ENCODE assay signal across 34 cellular contexts in the genomic region with DNA sequence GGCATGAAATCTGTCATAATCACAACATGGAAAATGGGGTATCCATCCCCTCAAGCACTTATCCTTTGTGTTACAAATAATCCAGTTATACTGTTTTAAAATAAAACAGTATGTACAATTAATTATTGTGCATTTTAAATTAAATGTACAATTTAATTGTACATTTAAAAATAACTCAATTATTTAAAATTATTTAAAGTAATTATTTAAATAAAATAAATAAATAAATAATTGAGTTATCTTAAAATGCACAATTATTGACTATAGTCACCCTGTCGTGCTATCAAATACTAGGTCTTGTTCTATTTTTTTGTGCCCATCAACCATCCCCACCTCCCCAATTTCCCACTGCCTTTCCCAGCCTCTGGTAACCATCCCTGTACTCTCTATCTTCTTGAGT.
"Had no signal": no experiment of that assay in that cellular context is flagged by ENCODE, and none has a peak within 500 bp of the region (broad histone marks: within the 10 kb centered on the region; RNA-seq: fewer than 3 reads in every experiment).

No MANE protein-coding gene starts in this region.

- H3K36me3 Mint-ChIP-seq: activated CD8-positive, alpha-beta memory T cell treated with anti-CD3 and anti-CD28 coated beads, Interleukin-2, amount 10 ng/mL, durations not matched to agents 7 days and 5 days; activated naive CD4-positive, alpha-beta T cell treated with anti-CD3 and anti-CD28 coated beads, Interleukin-2, amount 10 ng/mL, durations not matched to agents 7 days and 5 days; activated naive CD4-positive, alpha-beta T cell treated with anti-CD3 and anti-CD28 coated beads, Interleukin-2, amount 50 U/mL, for 24 hours; activated naive CD8-positive, alpha-beta T cell; activated naive CD8-positive, alpha-beta T cell treated with anti-CD3 and anti-CD28 coated beads, Interleukin-2, amount 10 ng/mL, durations not matched to agents 7 days and 5 days; brain; T-cell had no signal

- H3K9me3 Mint-ChIP-seq: activated CD4-positive, alpha-beta memory T cell treated with anti-CD3 and anti-CD28 coated beads, Interleukin-2, amount 10 ng/mL, durations not matched to agents 7 days and 5 days; activated CD4-positive, alpha-beta T cell treated with anti-CD3 and anti-CD28 coated beads, Interleukin-2, amount 10 ng/mL, durations not matched to agents 7 days and 5 days; activated naive CD4-positive, alpha-beta T cell treated with anti-CD3 and anti-CD28 coated beads, Interleukin-2, amount 10 ng/mL, durations not matched to agents 7 days and 5 days; activated naive CD4-positive, alpha-beta T cell treated with anti-CD3 and anti-CD28 coated beads, Interleukin-2, amount 50 U/mL, for 24 hours; activated naive CD8-positive, alpha-beta T cell treated with anti-CD3 and anti-CD28 coated beads, Interleukin-2, amount 10 ng/mL, durations not matched to agents 7 days and 5 days; activated naive CD8-positive, alpha-beta T cell treated with anti-CD3 and anti-CD28 coated beads, Interleukin-2, amount 50 U/mL, for 24 hours; activated T-cell treated with anti-CD3 and anti-CD28 coated beads, Interleukin-2, amount 50 U/mL, for 24 hours; activated T-helper 2 cell treated with anti-CD3 and anti-CD28 coated beads, Interferon-gamma antibody, Interleukin-2, Interleukin-4, amounts not matched to agents 10 μg/mL and 5 μg/mL and 100 μg/mL, durations not matched to agents 14 hours and 24 hours and 36 hours; central memory CD8-positive, alpha-beta T cell; T-cell had no signal

- H3K27me3 ChIP-seq: ascending aorta, cardiac muscle cell had no signal

- ATAC-seq: activated CD4-positive, alpha-beta T cell treated with anti-CD3 and anti-CD28 coated beads for 36 hours; activated CD4-positive, CD25-positive, alpha-beta regulatory T cell treated with anti-CD3 and anti-CD28 coated beads, Interleukin-2, amount 50 U/mL, for 24 hours; activated CD8-positive, alpha-beta memory T cell treated with anti-CD3 and anti-CD28 coated beads, Interleukin-2, amount 10 ng/mL, durations not matched to agents 7 days and 5 days; activated CD8-positive, alpha-beta T cell treated with anti-CD3 and anti-CD28 coated beads, Interleukin-2, amount 10 ng/mL, durations not matched to agents 7 days and 5 days; activated naive CD8-positive, alpha-beta T cell treated with anti-CD3 and anti-CD28 coated beads, Interleukin-2, amount 50 U/mL, for 24 hours; T-cell; T-helper 17 cell had no signal

- H3K36me3 ChIP-seq: ascending aorta, cardiac muscle cell had no signal

- FAIRE-seq: TTC549 had no signal

- H3K4me1 ChIP-seq: ascending aorta had no signal

- H3K27ac Mint-ChIP-seq: activated CD4-positive, alpha-beta memory T cell treated with anti-CD3 and anti-CD28 coated beads, Interleukin-2, amount 10 ng/mL, durations not matched to agents 7 days and 5 days; activated CD4-positive, alpha-beta T cell treated with anti-CD3 and anti-CD28 coated beads for 36 hours; activated CD4-positive, alpha-beta T cell treated with anti-CD3 and anti-CD28 coated beads, Interleukin-2, amount 10 ng/mL, durations not matched to agents 7 days and 5 days; activated CD8-positive, alpha-beta memory T cell treated with anti-CD3 and anti-CD28 coated beads, Interleukin-2, amount 10 ng/mL, durations not matched to agents 7 days and 5 days; activated CD8-positive, alpha-beta T cell treated with anti-CD3 and anti-CD28 coated beads, Interleukin-2, amount 10 ng/mL, durations not matched to agents 7 days and 5 days; activated naive CD4-positive, alpha-beta T cell treated with anti-CD3 and anti-CD28 coated beads, Interleukin-2, amount 10 ng/mL, durations not matched to agents 7 days and 5 days; activated naive CD4-positive, alpha-beta T cell treated with anti-CD3 and anti-CD28 coated beads, Interleukin-2, amount 50 U/mL, for 24 hours; activated naive CD8-positive, alpha-beta T cell; activated naive CD8-positive, alpha-beta T cell treated with anti-CD3 and anti-CD28 coated beads, Interleukin-2, amount 10 ng/mL, durations not matched to agents 7 days and 5 days; activated naive CD8-positive, alpha-beta T cell treated with anti-CD3 and anti-CD28 coated beads, Interleukin-2, amount 50 U/mL, for 24 hours; activated T-cell treated with anti-CD3 and anti-CD28 coated beads, Interleukin-2, amount 50 U/mL, for 24 hours; activated T-helper 2 cell treated with anti-CD3 and anti-CD28 coated beads, Interferon-gamma antibody, Interleukin-2, Interleukin-4, amounts not matched to agents 10 μg/mL and 5 μg/mL and 100 μg/mL, durations not matched to agents 14 hours and 24 hours and 36 hours; T-cell; T-helper 17 cell had no signal

- H3K4me3 ChIP-seq: ascending aorta, cardiac muscle cell had no signal

- H3K9me3 ChIP-seq: ascending aorta had no signal

- H3K27ac ChIP-seq: ascending aorta, cardiac muscle cell, VCaP had no signal

- H3K4me3 Mint-ChIP-seq: activated CD4-positive, alpha-beta memory T cell treated with anti-CD3 and anti-CD28 coated beads, Interleukin-2, amount 10 ng/mL, durations not matched to agents 7 days and 5 days; activated CD4-positive, alpha-beta T cell treated with anti-CD3 and anti-CD28 coated beads for 36 hours; activated CD4-positive, alpha-beta T cell treated with anti-CD3 and anti-CD28 coated beads, Interleukin-2, amount 10 ng/mL, durations not matched to agents 7 days and 5 days; activated CD8-positive, alpha-beta memory T cell treated with anti-CD3 and anti-CD28 coated beads, Interleukin-2, amount 10 ng/mL, durations not matched to agents 7 days and 5 days; activated CD8-positive, alpha-beta T cell treated with anti-CD3 and anti-CD28 coated beads, Interleukin-2, amount 10 ng/mL, durations not matched to agents 7 days and 5 days; activated naive CD4-positive, alpha-beta T cell treated with anti-CD3 and anti-CD28 coated beads, Interleukin-2, amount 10 ng/mL, durations not matched to agents 7 days and 5 days; activated naive CD4-positive, alpha-beta T cell treated with anti-CD3 and anti-CD28 coated beads, Interleukin-2, amount 50 U/mL, for 24 hours; activated naive CD8-positive, alpha-beta T cell; activated naive CD8-positive, alpha-beta T cell treated with anti-CD3 and anti-CD28 coated beads, Interleukin-2, amount 10 ng/mL, durations not matched to agents 7 days and 5 days; activated naive CD8-positive, alpha-beta T cell treated with anti-CD3 and anti-CD28 coated beads, Interleukin-2, amount 50 U/mL, for 24 hours; activated T-cell treated with anti-CD3 and anti-CD28 coated beads, Interleukin-2, amount 50 U/mL, for 24 hours; central memory CD8-positive, alpha-beta T cell; T-cell; T-helper 17 cell had no signal

- DNase-seq: activated CD4-positive, alpha-beta memory T cell treated with anti-CD3 and anti-CD28 coated beads, Interleukin-2, amount 10 ng/mL, durations not matched to agents 7 days and 5 days; activated CD4-positive, alpha-beta T cell treated with anti-CD3 and anti-CD28 coated beads for 1 hour; activated CD4-positive, alpha-beta T cell treated with anti-CD3 and anti-CD28 coated beads for 36 hours; activated CD4-positive, alpha-beta T cell treated with anti-CD3 and anti-CD28 coated beads for 48 hours; activated CD4-positive, alpha-beta T cell treated with anti-CD3 and anti-CD28 coated beads, Interleukin-2, amount 10 ng/mL, durations not matched to agents 7 days and 5 days; activated CD4-positive, alpha-beta T cell treated with anti-CD3 and anti-CD28 coated beads, Interleukin-2, amount 50 U/mL, for 48 hours; activated CD4-positive, CD25-positive, alpha-beta regulatory T cell; activated CD8-positive, alpha-beta memory T cell treated with anti-CD3 and anti-CD28 coated beads for 24 hours; activated CD8-positive, alpha-beta memory T cell treated with anti-CD3 and anti-CD28 coated beads, Interleukin-2, amount 10 ng/mL, durations not matched to agents 7 days and 5 days; activated CD8-positive, alpha-beta memory T cell treated with anti-CD3 and anti-CD28 coated beads, Interleukin-2, amount 50 U/mL, for 48 hours; activated CD8-positive, alpha-beta T cell treated with anti-CD3 and anti-CD28 coated beads, Interleukin-2, amount 10 ng/mL, durations not matched to agents 7 days and 5 days; activated effector memory CD4-positive, alpha-beta T cell treated with Interleukin-2 at 50 U/mL for 16 hours; activated gamma-delta T cell; activated naive CD4-positive, alpha-beta T cell treated with anti-CD3 and anti-CD28 coated beads, Interleukin-2, amount 10 ng/mL, durations not matched to agents 7 days and 5 days; activated naive CD4-positive, alpha-beta T cell treated with Interleukin-2 at 50 U/mL for 16 hours; activated naive CD8-positive, alpha-beta T cell treated with anti-CD3 and anti-CD28 coated beads, Interleukin-2, amount 10 ng/mL, durations not matched to agents 7 days and 5 days; activated naive CD8-positive, alpha-beta T cell treated with anti-CD3 and anti-CD28 coated beads, Interleukin-2, amount 50 U/mL, for 24 hours; activated T-cell treated with anti-CD3 and anti-CD28 coated beads, Interleukin-2, amount 50 U/mL, for 24 hours; activated T-cell treated with anti-CD3 and anti-CD28 coated beads, Interleukin-2, amount 50 U/mL, for 48 hours; amygdala; anterior cingulate cortex; cerebellar nuclear complex; T-cell; T-helper 17 cell had no signal
